ENCODE assay signal across 9 cellular contexts in genomic region chr13:99895428-99895998, GRCh38.
DNase-seq lines count a peak whose midpoint lies in the region; ATAC-seq and TF ChIP-seq lines count a peak whose summit lies in the region.
"Had no signal": no experiment of that assay in that cellular context is flagged by ENCODE, and none has a peak within 500 bp of the region (broad histone marks: within the 10 kb centered on the region; RNA-seq: fewer than 3 reads in every experiment).

No MANE protein-coding gene starts in this region.

- H3K4me1 ChIP-seq in iPS DF 6.9 (ENCODE audit: control insufficient read depth, insufficient read depth, low read length) (peaks cover 10% of the 10 kb centered on the region; the same call in 1 of the 2 replicates), smooth muscle cell (ENCODE audit: low read depth) (peaks cover 36% of the 10 kb centered on the region)

- no peaks in the 10 kb centered on the region for H4K20me1 ChIP-seq in smooth muscle cell (ENCODE audit: low read depth)

- intact Hi-C loops in activated T-helper 1 cell treated with anti-CD3 and anti-CD28 coated beads, Interleukin-12 subunit alpha, Interleukin-12 subunit beta, Interleukin-2, Interleukin-4 antibody, amounts not matched to agents 30 ng/mL and 10 ng/mL and 1 ng/mL, durations not matched to agents 14 hours and 24 hours and 36 hours (cut with micrococcal nuclease): loop anchor here (2.0 kb wide), 2 partner anchors 61 to 97 kb away; no protein-coding TSS in a partner anchor

- peak overlapping the region; percentile 41 for H3K27ac Mint-ChIP-seq in activated T-helper 1 cell treated with anti-CD3 and anti-CD28 coated beads, Interleukin-12 subunit alpha, Interleukin-12 subunit beta, Interleukin-2, Interleukin-4 antibody, amounts not matched to agents 30 ng/mL and 10 ng/mL and 1 ng/mL, durations not matched to agents 14 hours and 24 hours and 36 hours

- H3K36me3 ChIP-seq in iPS DF 6.9 (ENCODE audit: control insufficient read depth, insufficient read depth, low read length): no peaks in the 10 kb centered on the region
- no peaks in the 10 kb centered on the region for H3K36me3 ChIP-seq in smooth muscle cell (ENCODE audit: low read depth)

- H3K27ac ChIP-seq in iPS DF 6.9 (ENCODE audit: low read length) (no peak overlapping the region), smooth muscle cell (ENCODE audit: low read depth) (no peak overlapping the region)
- H3K27ac ChIP-seq: HL-60 had no signal

- no peak for ATAC-seq in GM19467 (IDR thresholded peaks at IDR 0.05; ENCODE audit: unreplicated experiment)

- H3K9ac ChIP-seq in smooth muscle cell (ENCODE audit: low read depth): no peak overlapping the region

- H3K27me3 Mint-ChIP-seq in activated T-helper 1 cell treated with anti-CD3 and anti-CD28 coated beads, Interleukin-12 subunit alpha, Interleukin-12 subunit beta, Interleukin-2, Interleukin-4 antibody, amounts not matched to agents 30 ng/mL and 10 ng/mL and 1 ng/mL, durations not matched to agents 14 hours and 24 hours and 36 hours (ENCODE audit: insufficient read depth): peaks cover 60% of the 10 kb centered on the region

- no peak for DNase-seq in GM12865 (ENCODE audit: low read depth)
- DNase-seq in activated T-helper 1 cell treated with anti-CD3 and anti-CD28 coated beads, Interleukin-12 subunit alpha, Interleukin-12 subunit beta, Interleukin-2, Interleukin-4 antibody, amounts not matched to agents 30 ng/mL and 10 ng/mL and 1 ng/mL, durations not matched to agents 14 hours and 24 hours and 36 hours (ENCODE audit: low spot score): no peak
- no peak for DNase-seq in iPS DF 6.9 (ENCODE audit: low read depth, low spot score)
- no peak for DNase-seq in smooth muscle cell (lab: John Stamatoyannopoulos, UW; ENCODE audit: unreplicated experiment)
- no peak for DNase-seq in pons (ENCODE audit: low spot score)
- DNase-seq in NCI-H345 (lab: John Stamatoyannopoulos, UW): no peak
- DNase-seq in HK-2 (ENCODE audit: unreplicated experiment): no peak

- peaks cover 16% of the 10 kb centered on the region for H3K4me1 Mint-ChIP-seq in activated T-helper 1 cell treated with anti-CD3 and anti-CD28 coated beads, Interleukin-12 subunit alpha, Interleukin-12 subunit beta, Interleukin-2, Interleukin-4 antibody, amounts not matched to agents 30 ng/mL and 10 ng/mL and 1 ng/mL, durations not matched to agents 14 hours and 24 hours and 36 hours (ENCODE audit: low read depth)

- peak overlapping the region; percentile 79 for H3K4me3 Mint-ChIP-seq in activated T-helper 1 cell treated with anti-CD3 and anti-CD28 coated beads, Interleukin-12 subunit alpha, Interleukin-12 subunit beta, Interleukin-2, Interleukin-4 antibody, amounts not matched to agents 30 ng/mL and 10 ng/mL and 1 ng/mL, durations not matched to agents 14 hours and 24 hours and 36 hours

- no peaks in the 10 kb centered on the region for H3F3A ChIP-seq in smooth muscle cell (ENCODE audit: low read depth)

- no peak for TF ChIP-seq CTCF in GM12865 (IDR thresholded peaks at IDR 0.05; ENCODE audit: insufficient read depth, low read depth, low read length, missing control alignments)
- no peak for TF ChIP-seq CTCF in smooth muscle cell (IDR thresholded peaks at IDR 0.05; ENCODE audit: borderline replicate concordance, insufficient read depth, poor library complexity, severe bottlenecking)

- H3K4me3 ChIP-seq in GM12865 (ENCODE audit: low read depth, low read length): peak overlapping the region; percentile 46
- peak overlapping the region; percentile 25; the same call in 1 of the 2 replicates for H3K4me3 ChIP-seq in iPS DF 6.9 (ENCODE audit: low read length)
- peak overlapping the region; percentile 46 for H3K4me3 ChIP-seq in smooth muscle cell

- H3K4me2 ChIP-seq in smooth muscle cell: peak overlapping the region; percentile 83

- no peaks in the 10 kb centered on the region for H3K79me2 ChIP-seq in smooth muscle cell (ENCODE audit: low read depth)

- no CpG with 5 or more reads among the region's 56 CpGs for WGBS in iPS DF 6.9 (ENCODE audit: insufficient coverage, insufficient read length)
- WGBS in smooth muscle cell (ENCODE audit: low lambda C conversion rate): 13% methylated on average over 56 of the region's 56 CpGs

- peak overlapping the region; percentile 5 for H2AFZ ChIP-seq in smooth muscle cell (ENCODE audit: low read depth)

- H3K9me3 Mint-ChIP-seq in activated T-helper 1 cell treated with anti-CD3 and anti-CD28 coated beads, Interleukin-12 subunit alpha, Interleukin-12 subunit beta, Interleukin-2, Interleukin-4 antibody, amounts not matched to agents 30 ng/mL and 10 ng/mL and 1 ng/mL, durations not matched to agents 14 hours and 24 hours and 36 hours: no peaks in the 10 kb centered on the region

- H3K27me3 ChIP-seq in iPS DF 6.9 (ENCODE audit: control insufficient read depth, insufficient read depth, low read length) (peaks cover 6% of the 10 kb centered on the region; the same call in 1 of the 2 replicates), smooth muscle cell (ENCODE audit: low read depth) (peaks cover 89% of the 10 kb centered on the region)

- H3K9me3 ChIP-seq in iPS DF 6.9 (ENCODE audit: control insufficient read depth, insufficient read depth, low read length): no peaks in the 10 kb centered on the region
- no peaks in the 10 kb centered on the region for H3K9me3 ChIP-seq in smooth muscle cell (replicated peaks; ENCODE audit: low read depth)

- no peaks in the 10 kb centered on the region for H3K36me3 Mint-ChIP-seq in activated T-helper 1 cell treated with anti-CD3 and anti-CD28 coated beads, Interleukin-12 subunit alpha, Interleukin-12 subunit beta, Interleukin-2, Interleukin-4 antibody, amounts not matched to agents 30 ng/mL and 10 ng/mL and 1 ng/mL, durations not matched to agents 14 hours and 24 hours and 36 hours (ENCODE audit: low read depth)
